ENCODE assay signal across 12 cellular contexts in the genomic region with DNA sequence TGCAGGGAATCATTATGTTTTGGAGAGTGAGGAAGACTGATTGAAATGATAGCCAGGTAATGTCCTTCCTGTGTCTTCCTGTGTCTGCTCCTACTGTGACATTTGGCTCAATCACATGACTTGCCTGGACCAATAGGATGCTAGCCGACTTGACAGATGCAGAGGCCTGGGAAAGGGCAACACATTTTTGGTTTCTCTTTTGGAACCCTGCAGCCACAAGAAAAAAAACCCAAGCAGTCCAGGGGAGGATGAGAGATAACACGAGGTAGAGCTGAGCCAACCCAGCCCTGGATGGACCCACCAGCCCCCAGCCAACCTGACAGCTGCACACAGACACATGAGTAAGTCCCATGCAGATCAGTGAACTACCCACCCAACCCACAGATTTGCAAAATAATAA.
DNase-seq lines count a peak whose midpoint lies in the region; ATAC-seq and TF ChIP-seq lines count a peak whose summit lies in the region.
"Had no signal": no experiment of that assay in that cellular context is flagged by ENCODE, and none has a peak within 500 bp of the region (broad histone marks: within the 10 kb centered on the region; RNA-seq: fewer than 3 reads in every experiment).

No MANE protein-coding gene starts in this region.

- H3K4me1 Mint-ChIP-seq in glutamatergic neuron (ENCODE audit: low read depth, unreplicated experiment), result peaks cover 14% of the 10 kb centered on the region
- H3K4me1 Mint-ChIP-seq in endodermal cell, result peaks cover 5% of the 10 kb centered on the region

- no peaks in the 10 kb centered on the region for H3K36me3 ChIP-seq in endodermal cell (ENCODE audit: control insufficient read depth, insufficient read depth, low read length)

- H3K27ac ChIP-seq in endodermal cell (ENCODE audit: low read depth, low read length), result no peak overlapping the region
- H3K27ac ChIP-seq: epithelial cell of prostate, skin epidermis had no signal

- DNase-seq in glutamatergic neuron (no peak), NCI-H510A treated with DMSO at 0.1 percent for 48 hours (lab: John Stamatoyannopoulos, UW) (no peak), ureter (ENCODE audit: low spot score) (no peak), endodermal cell (no peak)
- DNase-seq: MV-4-11; stimulated activated CD8-positive, alpha-beta memory T cell treated with anti-CD3 and anti-CD28 coated beads, Interleukin-4, amount 100 ng/mL, for 48 hours had no signal

- peak overlapping the region; percentile 67 for H3K27ac Mint-ChIP-seq in glutamatergic neuron (ENCODE audit: unreplicated experiment)
- no peak overlapping the region for H3K27ac Mint-ChIP-seq in endodermal cell

- H3K27me3 Mint-ChIP-seq in glutamatergic neuron (ENCODE audit: unreplicated experiment) (no peaks in the 10 kb centered on the region), endodermal cell (ENCODE audit: insufficient read depth) (peaks cover 4% of the 10 kb centered on the region)

- WGBS in endodermal cell (ENCODE audit: insufficient coverage in 1 of 2, insufficient read length in 1 of 2), 2 experiments, result 92% methylated on average over 2 of the region's 2 CpGs; no CpG with 5 or more reads in 1 of the 2 experiments

- H3K9me3 Mint-ChIP-seq in glutamatergic neuron (ENCODE audit: unreplicated experiment), result peaks cover 9% of the 10 kb centered on the region
- H3K9me3 Mint-ChIP-seq in endodermal cell, result peaks cover 13% of the 10 kb centered on the region

- no peak overlapping the region for H3K4me3 ChIP-seq in endodermal cell (ENCODE audit: low read length)
- H3K4me3 ChIP-seq: skin epidermis had no signal

- no peaks in the 10 kb centered on the region for H3K36me3 Mint-ChIP-seq in glutamatergic neuron (ENCODE audit: unreplicated experiment)
- H3K36me3 Mint-ChIP-seq in endodermal cell (ENCODE audit: low read depth), result no peaks in the 10 kb centered on the region

- peak overlapping the region; percentile 52 for H3K4me3 Mint-ChIP-seq in glutamatergic neuron (ENCODE audit: unreplicated experiment)
- H3K4me3 Mint-ChIP-seq in endodermal cell, result no peak overlapping the region

- peaks cover 11% of the 10 kb centered on the region for H3K9me3 ChIP-seq in endodermal cell (ENCODE audit: control insufficient read depth, low read length)

- TF ChIP-seq CTCF in glutamatergic neuron (IDR thresholded peaks at IDR 0.05; ENCODE audit: partially characterized antibody, unreplicated experiment) (no peak), endodermal cell (conservative IDR thresholded peaks at IDR 0.05) (no peak)

- H3K4me1 ChIP-seq in endodermal cell (ENCODE audit: control insufficient read depth, insufficient read depth, low read length), result no peaks in the 10 kb centered on the region

- H3K9ac ChIP-seq in endodermal cell (ENCODE audit: extremely low read depth, low read length, poor library complexity, severe bottlenecking), result no peak overlapping the region

- peak; percentile 81 for ATAC-seq in GM18511 (IDR thresholded peaks at IDR 0.05; ENCODE audit: unreplicated experiment)
- peak; percentile 91 for ATAC-seq in GM21515 (IDR thresholded peaks at IDR 0.05; ENCODE audit: unreplicated experiment)
- peak; percentile 94 for ATAC-seq in HG03280 (IDR thresholded peaks at IDR 0.05; ENCODE audit: unreplicated experiment)
- ATAC-seq in GM18907 (IDR thresholded peaks at IDR 0.05; ENCODE audit: unreplicated experiment), result no peak

- no peaks in the 10 kb centered on the region for H3K27me3 ChIP-seq in endodermal cell (ENCODE audit: control insufficient read depth, insufficient read depth, low read length, poor library complexity, severe bottlenecking)
